ENCODE assay signal across 1 cellular context in the genomic region with DNA sequence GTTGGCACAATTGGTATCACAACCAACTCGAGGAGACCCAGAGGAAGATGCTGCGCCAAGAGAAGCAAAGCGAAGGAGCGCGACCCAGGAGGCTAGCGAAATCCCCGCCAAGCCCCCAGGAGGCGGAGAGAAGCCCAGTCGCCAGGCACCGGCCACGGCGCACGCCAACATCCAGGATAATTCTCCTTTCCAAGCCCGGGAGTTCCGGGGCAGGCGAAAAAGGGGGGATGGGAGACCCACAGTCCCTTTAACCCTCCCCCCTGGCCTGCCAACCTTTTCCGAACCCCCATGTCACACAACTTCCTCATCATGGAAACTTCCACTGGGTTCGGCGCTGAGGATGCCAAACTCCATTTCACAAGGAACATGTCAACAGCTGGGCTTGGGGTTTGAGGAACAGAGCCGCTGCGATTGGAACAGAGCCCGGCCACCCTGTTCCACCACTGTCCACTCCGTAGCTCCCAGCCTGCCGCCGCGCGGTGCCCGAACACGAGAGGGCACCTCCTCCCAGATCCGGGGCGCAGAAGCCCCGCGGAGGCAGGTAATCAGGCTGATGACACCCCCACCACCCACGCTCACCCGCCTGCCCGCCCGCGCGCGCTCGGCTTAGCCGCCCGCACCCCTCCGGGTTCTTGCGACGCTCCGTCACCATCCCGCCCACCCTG.
A peak's percentile ranks its signal among the peaks of the same experiment; 100 is the strongest.
TF ChIP-seq lines count a peak whose summit lies in the region.

No MANE protein-coding gene starts in this region.

TF ChIP-seq in HEK293, 187 proteins besides CTCF, POLR2A, EP300 and RAD21 (continued from another document):
- TF ChIP-seq ZNF529 (tag by site-specific recombination; IDR thresholded peaks at IDR 0.05; ENCODE audit: insufficient replicate concordance) (no peak), ZNF391 (tag by site-specific recombination; IDR thresholded peaks at IDR 0.05; ENCODE audit: borderline replicate concordance, low read depth) (no peak), ZNF747 (tag by site-specific recombination; IDR thresholded peaks at IDR 0.05) (no peak), ZNF19 (tag by site-specific recombination; IDR thresholded peaks at IDR 0.05; ENCODE audit: low read depth) (no peak)
- TF ChIP-seq, protein P1, sequence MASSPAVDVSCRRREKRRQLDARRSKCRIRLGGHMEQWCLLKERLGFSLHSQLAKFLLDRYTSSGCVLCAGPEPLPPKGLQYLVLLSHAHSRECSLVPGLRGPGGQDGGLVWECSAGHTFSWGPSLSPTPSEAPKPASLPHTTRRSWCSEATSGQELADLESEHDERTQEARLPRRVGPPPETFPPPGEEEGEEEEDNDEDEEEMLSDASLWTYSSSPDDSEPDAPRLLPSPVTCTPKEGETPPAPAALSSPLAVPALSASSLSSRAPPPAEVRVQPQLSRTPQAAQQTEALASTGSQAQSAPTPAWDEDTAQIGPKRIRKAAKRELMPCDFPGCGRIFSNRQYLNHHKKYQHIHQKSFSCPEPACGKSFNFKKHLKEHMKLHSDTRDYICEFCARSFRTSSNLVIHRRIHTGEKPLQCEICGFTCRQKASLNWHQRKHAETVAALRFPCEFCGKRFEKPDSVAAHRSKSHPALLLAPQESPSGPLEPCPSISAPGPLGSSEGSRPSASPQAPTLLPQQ (tag by site-specific recombination; IDR thresholded peaks at IDR 0.05) = peak; percentile 66; the same call in 1 of the 2 replicates
